ENCODE assay signal across 8 cellular contexts in the genomic region with DNA sequence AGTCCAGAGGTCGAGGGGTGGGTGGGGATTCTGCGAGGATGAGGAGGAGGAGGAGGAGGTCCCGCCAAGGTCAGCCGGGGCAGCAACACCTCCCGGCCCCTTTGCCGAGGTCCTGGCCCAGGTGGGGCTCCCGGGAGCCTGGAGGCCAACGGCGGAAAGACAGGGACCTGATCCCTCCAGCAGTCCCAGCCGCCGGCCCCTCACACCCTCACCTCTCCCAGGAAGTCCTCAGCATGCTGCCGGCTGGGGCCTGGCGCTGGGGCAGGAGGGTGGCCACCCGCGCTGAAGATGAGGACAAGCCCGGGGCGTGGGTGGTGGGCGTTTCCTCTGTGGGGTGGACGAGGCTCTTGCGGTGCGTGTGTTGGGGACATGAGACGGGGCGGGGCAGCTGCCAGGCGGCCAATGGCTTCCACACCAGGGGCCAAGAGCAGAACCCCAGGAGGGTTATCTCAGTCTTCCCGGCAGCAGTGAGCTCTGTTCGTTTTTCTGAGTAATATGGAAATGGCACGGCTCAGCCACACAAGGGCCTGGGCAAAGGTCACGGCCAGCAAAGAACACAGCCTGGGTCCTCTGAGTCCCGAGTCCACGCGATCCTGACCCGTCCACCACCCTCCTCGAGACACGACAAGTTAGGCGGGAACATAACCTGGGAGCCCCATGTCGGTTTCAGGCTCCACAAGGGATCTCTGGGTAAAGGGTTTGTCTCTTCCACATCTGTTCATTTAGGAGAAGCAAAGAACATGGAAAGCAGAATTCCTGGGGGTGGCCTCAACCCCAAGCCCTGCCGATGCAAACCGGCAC.
A peak's percentile ranks its signal among the peaks of the same experiment; 100 is the strongest.
DNase-seq lines count a peak whose midpoint lies in the region; ATAC-seq and TF ChIP-seq lines count a peak whose summit lies in the region.

No MANE protein-coding gene starts in this region.

- no peaks in the 10 kb centered on the region for H3K9me2 ChIP-seq in OCI-LY7 (ENCODE audit: insufficient read depth, low read length)

- intact Hi-C loops in left ventricle myocardium inferior (cut with micrococcal nuclease) (no loop called here), OCI-LY7 (cut with micrococcal nuclease; ENCODE audit: unreplicated experiment) (no loop called here)

- H2AFZ ChIP-seq in OCI-LY7 (ENCODE audit: low read length) = no peak overlapping the region

- no peak overlapping the region for H3K27ac Mint-ChIP-seq in HFFc6

- no peaks in the 10 kb centered on the region for H3K27me3 ChIP-seq in left ventricle myocardium inferior (ENCODE audit: low read depth)

- CTCF ChIA-PET in OCI-LY7 (lab: Charles Lee; ENCODE audit: unreplicated experiment) = no interaction called here

- no peaks in the 10 kb centered on the region for H3K36me3 Mint-ChIP-seq in HFFc6 (ENCODE audit: low read depth)

- H3K4me1 ChIP-seq in left ventricle myocardium inferior = peaks cover 43% of the 10 kb centered on the region
- no peaks in the 10 kb centered on the region for H3K4me1 ChIP-seq in OCI-LY7 (ENCODE audit: insufficient read depth, low read length, poor library complexity, severe bottlenecking)

- ATAC-seq in HG02870 (IDR thresholded peaks at IDR 0.05; ENCODE audit: unreplicated experiment) = no peak

- H3K4me3 ChIP-seq in left ventricle myocardium inferior (peak overlapping the region; percentile 40), OCI-LY7 (ENCODE audit: low read depth, low read length, poor library complexity, severe bottlenecking) (no peak overlapping the region)

- DNase-seq in activated CD4-positive, alpha-beta T cell treated with anti-CD3 and anti-CD28 coated beads, Interleukin-2, amount 50 U/mL, for 1 hour = peak; percentile 28
- DNase-seq in left ventricle myocardium inferior = no peak
- peak; percentile 61 to 79 for DNase-seq in stimulated activated CD4-positive, alpha-beta T cell treated with anti-CD3 and anti-CD28 coated beads, Interleukin-4, amount 100 ng/mL, for 48 hours (ENCODE audit: low read depth in 2 of 2)
- no peak for DNase-seq in 8988T
- DNase-seq in OCI-LY7 (ENCODE audit: low spot score) = no peak
- no peak for DNase-seq in HFFc6

- H3K79me2 ChIP-seq in OCI-LY7 (ENCODE audit: insufficient read depth, low read depth, low read length) = no peaks in the 10 kb centered on the region

- peak; percentile 63 for TF ChIP-seq POLR2A in GM15510 (IDR thresholded peaks at IDR 0.05; ENCODE audit: borderline replicate concordance, extremely low read depth, insufficient read length)

- no peak overlapping the region for H3K4me3 Mint-ChIP-seq in HFFc6

- H3K9me3 ChIP-seq in left ventricle myocardium inferior (replicated peaks) (no peaks in the 10 kb centered on the region), OCI-LY7 (ENCODE audit: low read length) (no peaks in the 10 kb centered on the region)

- H3K27me3 Mint-ChIP-seq in HFFc6 (ENCODE audit: insufficient read depth) = no peaks in the 10 kb centered on the region; the same call in none of the 2 replicates

- no peak overlapping the region for H3K4me2 ChIP-seq in OCI-LY7 (ENCODE audit: low read length)

- no peaks in the 10 kb centered on the region for H3K9me3 Mint-ChIP-seq in HFFc6

- H3K27ac ChIP-seq in left ventricle myocardium inferior (replicated peaks) = peak overlapping the region; percentile 85
- no peak overlapping the region for H3K27ac ChIP-seq in OCI-LY7 (ENCODE audit: low read depth, low read length, poor library complexity, severe bottlenecking)

- H3K4me1 Mint-ChIP-seq in HFFc6 (ENCODE audit: low read depth) = no peaks in the 10 kb centered on the region

- POLR2A ChIA-PET in OCI-LY7 (lab: Charles Lee) = no interaction called here

- H3K36me3 ChIP-seq in left ventricle myocardium inferior (peaks cover 3% of the 10 kb centered on the region), OCI-LY7 (ENCODE audit: insufficient read depth, low read length) (no peaks in the 10 kb centered on the region)

- BruUV-seq in OCI-LY7 (replicated peaks; lab: Mats Ljungman, UMichigan) = no TSS peak

- no peak for TF ChIP-seq CTCF in left ventricle myocardium inferior (IDR thresholded peaks at IDR 0.05; ENCODE audit: borderline replicate concordance)
- TF ChIP-seq CTCF in OCI-LY7 (conservative IDR thresholded peaks at IDR 0.05; ENCODE audit: low read length) = no peak
- TF ChIP-seq CTCF in HFFc6 (IDR thresholded peaks at IDR 0.05) = no peak

- no peaks in the 10 kb centered on the region for H4K20me1 ChIP-seq in OCI-LY7 (ENCODE audit: insufficient read depth, low read length)

Comparison
In these comparisons a context has a peak if more than half of its experiments do, and no peak if none do; other contexts are left out.
1. DNase-seq: peak in activated CD4-positive, alpha-beta T cell treated with anti-CD3 and anti-CD28 coated beads, Interleukin-2, amount 50 U/mL, for 1 hour (single experiment) and stimulated activated CD4-positive, alpha-beta T cell treated with anti-CD3 and anti-CD28 coated beads, Interleukin-4, amount 100 ng/mL, for 48 hours (2 of 2); none in left ventricle myocardium inferior (single experiment), 8988T (single experiment), OCI-LY7 (single experiment) and HFFc6 (single experiment).